In genomic region chr7:16040381-16040780, GRCh38 we compare ENCODE assay signal across 29 cellular contexts.
"Had no signal": no experiment of that assay in that cellular context is flagged by ENCODE, and none has a peak within 500 bp of the region (broad histone marks: within the 10 kb centered on the region; RNA-seq: fewer than 3 reads in every experiment).

No MANE protein-coding gene starts in this region.

- H3K4me1 ChIP-seq: lower lobe of right lung, uterus had no signal

- H3K27ac Mint-ChIP-seq: activated CD4-positive, alpha-beta memory T cell treated with anti-CD3 and anti-CD28 coated beads, Interleukin-2, amount 10 ng/mL, durations not matched to agents 7 days and 5 days; activated CD4-positive, alpha-beta T cell treated with anti-CD3 and anti-CD28 coated beads, Interleukin-2, amount 10 ng/mL, durations not matched to agents 7 days and 5 days; activated T-cell treated with anti-CD3 and anti-CD28 coated beads, Interleukin-2, amount 50 U/mL, for 24 hours; activated T-helper 17 cell treated with anti-CD3 and anti-CD28 coated beads, Interleukin-2, amount 50 U/mL, for 72 hours; naive B cell; progenitor cell of endocrine pancreas; stimulated activated effector memory CD8-positive, alpha-beta T cell treated with anti-CD3 and anti-CD28 coated beads, Interleukin-12 subunit alpha, Interleukin-12 subunit beta, amount 100 ng/mL, for 72 hours; stimulated activated naive CD8-positive, alpha-beta T cell treated with anti-CD3 and anti-CD28 coated beads, Interleukin-15, Interleukin-2, amounts not matched to agents 100 ng/mL and 50 ng/mL, for 24 hours; type B pancreatic cell; WTC11 had no signal

- H3K36me3 Mint-ChIP-seq: naive B cell; stimulated activated effector memory CD8-positive, alpha-beta T cell treated with anti-CD3 and anti-CD28 coated beads, Interleukin-12 subunit alpha, Interleukin-12 subunit beta, amount 100 ng/mL, for 72 hours; type B pancreatic cell had no signal

- H3K27ac ChIP-seq: brain microvascular endothelial cell, coronary artery, dorsolateral prefrontal cortex, heart right ventricle, lower lobe of right lung, uterus had no signal

- ATAC-seq: activated T-helper 17 cell treated with anti-CD3 and anti-CD28 coated beads, Interleukin-2, amount 50 U/mL, for 72 hours; heart right ventricle; left lobe of liver; lower lobe of right lung; sciatic nerve; stimulated activated effector memory CD8-positive, alpha-beta T cell treated with anti-CD3 and anti-CD28 coated beads, Interleukin-12 subunit alpha, Interleukin-12 subunit beta, amount 100 ng/mL, for 72 hours; WTC11 had no signal

- H3K27me3 ChIP-seq: brain microvascular endothelial cell, dorsolateral prefrontal cortex, heart right ventricle, uterus had no signal

- H3K4me3 ChIP-seq: coronary artery, dorsolateral prefrontal cortex, heart right ventricle, lower lobe of right lung, uterus had no signal

- H3K9me3 ChIP-seq: heart right ventricle, lower lobe of right lung, uterus had no signal

- H3K4me3 Mint-ChIP-seq: activated CD4-positive, alpha-beta memory T cell treated with anti-CD3 and anti-CD28 coated beads, Interleukin-2, amount 10 ng/mL, durations not matched to agents 7 days and 5 days; activated CD4-positive, alpha-beta T cell treated with anti-CD3 and anti-CD28 coated beads, Interleukin-2, amount 10 ng/mL, durations not matched to agents 7 days and 5 days; activated T-cell treated with anti-CD3 and anti-CD28 coated beads, Interleukin-2, amount 50 U/mL, for 24 hours; activated T-helper 17 cell treated with anti-CD3 and anti-CD28 coated beads, Interleukin-2, amount 50 U/mL, for 72 hours; naive B cell; stimulated activated effector memory CD8-positive, alpha-beta T cell treated with anti-CD3 and anti-CD28 coated beads, Interleukin-12 subunit alpha, Interleukin-12 subunit beta, amount 100 ng/mL, for 72 hours; stimulated activated naive CD8-positive, alpha-beta T cell treated with anti-CD3 and anti-CD28 coated beads, Interleukin-15, Interleukin-2, amounts not matched to agents 100 ng/mL and 50 ng/mL, for 24 hours; type B pancreatic cell; WTC11 had no signal

- H3K4me1 Mint-ChIP-seq: activated CD4-positive, alpha-beta memory T cell treated with anti-CD3 and anti-CD28 coated beads, Interleukin-2, amount 10 ng/mL, durations not matched to agents 7 days and 5 days; activated CD4-positive, alpha-beta T cell treated with anti-CD3 and anti-CD28 coated beads, Interleukin-2, amount 10 ng/mL, durations not matched to agents 7 days and 5 days; activated T-helper 17 cell treated with anti-CD3 and anti-CD28 coated beads, Interleukin-2, amount 50 U/mL, for 72 hours; naive B cell; stimulated activated effector memory CD8-positive, alpha-beta T cell treated with anti-CD3 and anti-CD28 coated beads, Interleukin-12 subunit alpha, Interleukin-12 subunit beta, amount 100 ng/mL, for 72 hours had no signal

- H3K9me3 Mint-ChIP-seq: activated CD4-positive, alpha-beta memory T cell treated with anti-CD3 and anti-CD28 coated beads, Interleukin-2, amount 10 ng/mL, durations not matched to agents 7 days and 5 days; activated CD4-positive, alpha-beta T cell treated with anti-CD3 and anti-CD28 coated beads, Interleukin-2, amount 10 ng/mL, durations not matched to agents 7 days and 5 days; activated T-cell treated with anti-CD3 and anti-CD28 coated beads, Interleukin-2, amount 50 U/mL, for 24 hours; activated T-helper 17 cell treated with anti-CD3 and anti-CD28 coated beads, Interleukin-2, amount 50 U/mL, for 72 hours; stimulated activated naive CD8-positive, alpha-beta T cell treated with anti-CD3 and anti-CD28 coated beads, Interleukin-15, Interleukin-2, amounts not matched to agents 100 ng/mL and 50 ng/mL, for 24 hours had no signal

- H3K27me3 Mint-ChIP-seq: activated CD4-positive, alpha-beta memory T cell treated with anti-CD3 and anti-CD28 coated beads, Interleukin-2, amount 10 ng/mL, durations not matched to agents 7 days and 5 days; activated CD4-positive, alpha-beta T cell treated with anti-CD3 and anti-CD28 coated beads, Interleukin-2, amount 10 ng/mL, durations not matched to agents 7 days and 5 days; activated T-helper 17 cell treated with anti-CD3 and anti-CD28 coated beads, Interleukin-2, amount 50 U/mL, for 72 hours; progenitor cell of endocrine pancreas; type B pancreatic cell had no signal

- FAIRE-seq: astrocyte had no signal

- H3K36me3 ChIP-seq: brain microvascular endothelial cell, heart right ventricle, lower lobe of right lung, uterus had no signal

- DNase-seq: activated CD4-positive, alpha-beta memory T cell treated with anti-CD3 and anti-CD28 coated beads, Interleukin-2, amount 10 ng/mL, durations not matched to agents 7 days and 5 days; activated CD4-positive, alpha-beta T cell treated with anti-CD3 and anti-CD28 coated beads for 1 hour; activated CD4-positive, alpha-beta T cell treated with anti-CD3 and anti-CD28 coated beads, Interleukin-2, amount 10 ng/mL, durations not matched to agents 7 days and 5 days; activated CD8-positive, alpha-beta memory T cell treated with anti-CD3 and anti-CD28 coated beads, Interleukin-2, amount 50 U/mL, for 48 hours; activated gamma-delta T cell treated with Interleukin-2 at 50 U/mL for 16 hours; activated naive CD4-positive, alpha-beta T cell treated with anti-CD3 and anti-CD28 coated beads, Interleukin-2, amount 50 U/mL, for 16 hours; activated T-cell treated with anti-CD3 and anti-CD28 coated beads, Interleukin-2, amount 50 U/mL, for 24 hours; amniotic stem cell; brain microvascular endothelial cell; dorsolateral prefrontal cortex; effector memory CD4-positive, alpha-beta T cell; heart right ventricle; lower lobe of right lung; naive B cell; retina; small intestine; stimulated activated CD4-positive, alpha-beta T cell treated with anti-CD3 and anti-CD28 coated beads, Interleukin-4, amount 100 ng/mL, for 24 hours; T-helper 2 cell; uterus had no signal
